14 cellular contexts compared by ENCODE assay signal in the genomic region with DNA sequence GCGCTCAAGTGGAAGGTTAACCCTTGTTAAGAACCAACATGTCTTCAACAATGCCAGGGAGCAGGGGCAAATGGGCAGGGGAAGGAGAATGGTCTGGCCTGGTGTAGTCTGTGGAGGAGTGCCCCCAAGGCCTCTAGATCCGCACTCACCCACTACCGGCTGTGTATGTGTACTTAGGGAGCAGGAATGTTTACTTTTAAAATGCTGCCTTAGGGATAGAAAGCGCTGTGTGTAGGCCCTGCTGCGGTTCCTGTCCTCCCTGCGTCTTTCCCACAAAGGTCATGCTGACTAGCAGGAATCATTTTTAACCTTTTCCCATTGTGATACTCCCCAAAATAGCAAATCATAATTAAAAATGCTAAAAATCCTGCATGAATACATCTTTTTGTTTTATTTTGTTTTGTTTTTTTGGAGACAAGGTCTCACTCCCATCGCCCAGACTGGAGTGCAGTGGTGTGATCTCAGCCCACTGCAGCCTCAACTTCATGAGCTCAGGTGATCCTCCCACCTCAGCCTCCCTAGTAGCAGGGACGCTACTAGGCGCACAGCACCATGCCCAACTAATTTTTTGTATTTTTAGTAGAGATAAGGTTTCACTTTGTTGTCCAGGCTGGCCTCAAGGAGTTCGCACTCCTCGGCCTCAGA. TPM values are rescaled to one million over a fixed set of nuclear protein-coding genes. Genes with fewer than 3 reads are reported as not detected.
DNase-seq lines count a peak whose midpoint lies in the region; ATAC-seq, FAIRE-seq and TF ChIP-seq lines count a peak whose summit lies in the region.
"Had no signal": no experiment of that assay in that cellular context is flagged by ENCODE, and none has a peak within 500 bp of the region (broad histone marks: within the 10 kb centered on the region; RNA-seq: fewer than 3 reads in every experiment).

No MANE protein-coding gene starts in this region.

- H3K27ac ChIP-seq in A549 (peak overlapping the region; percentile 41 to 43; a peak in 5 of 6 replicates), mesenchymal stem cell (ENCODE audit: low read length, poor library complexity, severe bottlenecking) (no peak overlapping the region)

- peak; percentile 49 for FAIRE-seq in A549 (lab: Jason Lieb, UNC)
- FAIRE-seq: H1 had no signal

- H3K4me3 ChIP-seq in A549 (no peak overlapping the region), mesenchymal stem cell (ENCODE audit: insufficient read depth in 1 of 2, low read depth in 1 of 2, low read length in 2 of 2) (no peak overlapping the region)

- H2BK5ac ChIP-seq in mesenchymal stem cell (ENCODE audit: low read depth, low read length, poor library complexity, severe bottlenecking), result no peak overlapping the region

- DNase-seq in A549 (ENCODE audit: low read depth in 1 of 2, low spot score in 1 of 2) (peak; percentile 43 to 75), HT-29 (ENCODE audit: low spot score) (peak; percentile 67), brain pericyte (ENCODE audit: low read depth, low spot score) (peak; percentile 38), mesenchymal stem cell (peak; percentile 72), activated T-cell treated with anti-CD3 and anti-CD28 coated beads for 4 hours (no peak), NOMO-1 treated with DMSO at 0.1 percent for 48 hours (lab: John Stamatoyannopoulos, UW; ENCODE audit: unreplicated experiment) (no peak), KG1 (lab: John Stamatoyannopoulos, UW) (no peak), NCI-H82 (lab: John Stamatoyannopoulos, UW) (no peak)
- DNase-seq: activated naive CD4-positive, alpha-beta T cell treated with anti-CD3 and anti-CD28 coated beads, Interleukin-2, amount 50 U/mL, for 16 hours; DMS79 treated with DMSO at 0.1 percent for 48 hours; NCI-H774; SK-N-SH; stimulated activated CD8-positive, alpha-beta memory T cell treated with anti-CD3 and anti-CD28 coated beads, Interleukin-4, amount 100 ng/mL, for 48 hours had no signal

- H2AK5ac ChIP-seq in mesenchymal stem cell (ENCODE audit: low read length, severe bottlenecking), result no peak overlapping the region

- H3K9ac ChIP-seq in mesenchymal stem cell (ENCODE audit: low read length), result no peak overlapping the region
- H3K9ac ChIP-seq: SK-N-SH had no signal

- H3K36me3 ChIP-seq in mesenchymal stem cell (ENCODE audit: control insufficient read depth in 1 of 2, insufficient read depth in 2 of 2, low read depth in 1 of 2, low read length in 2 of 2), result peaks cover 3 to 7% of the 10 kb centered on the region in 2 experiments

- H3K9me3 ChIP-seq in A549 (no peaks in the 10 kb centered on the region), mesenchymal stem cell (ENCODE audit: control insufficient read depth, low read length) (no peaks in the 10 kb centered on the region)
- H3K9me3 ChIP-seq: SK-N-SH had no signal

- CTCF ChIA-PET in A549 (lab: Yijun Ruan, JAX), result interaction anchor here (1.3 to 2.0 kb wide), 2 partner anchors 24 to 176 kb away, joined by 3 to 9 read pairs; no protein-coding TSS in a partner anchor

- H2BK12ac ChIP-seq in mesenchymal stem cell (ENCODE audit: low read length in 2 of 2), result no peak overlapping the region

- H3K4me2 ChIP-seq in A549 (peak overlapping the region; percentile 65), mesenchymal stem cell (ENCODE audit: low read length, poor library complexity, severe bottlenecking) (no peak overlapping the region)
- H3K4me2 ChIP-seq: SK-N-SH had no signal

- TF ChIP-seq POLR2A in A549 (IDR thresholded peaks at IDR 0.05; ENCODE audit: low read length), result no peak

- no peak overlapping the region for H3K23ac ChIP-seq in mesenchymal stem cell (ENCODE audit: low read length in 2 of 2)

- peaks cover 26% of the 10 kb centered on the region for H3K79me1 ChIP-seq in mesenchymal stem cell (replicated peaks; ENCODE audit: low read length, poor library complexity, severe bottlenecking)

- H3K4me1 ChIP-seq in A549 (peaks cover 33% of the 10 kb centered on the region), mesenchymal stem cell (ENCODE audit: control insufficient read depth, insufficient read depth, low read depth, low read length) (peaks cover 5% of the 10 kb centered on the region)

- H4K91ac ChIP-seq in mesenchymal stem cell (ENCODE audit: low read length), result no peak overlapping the region

- TF ChIP-seq RAD21 in A549 (conservative IDR thresholded peaks at IDR 0.05 in 1 of 2, IDR thresholded peaks at IDR 0.05 in 1 of 2), result no peak

- peak; percentile 86 to 95 for ATAC-seq in A549

- POLR2A ChIA-PET in A549 (lab: Yijun Ruan, JAX), result no interaction called here

- H3K14ac ChIP-seq in mesenchymal stem cell (ENCODE audit: low read length in 2 of 2), result no peak overlapping the region

- peak overlapping the region in 1 of 2 experiments; percentile 48 for H3K18ac ChIP-seq in mesenchymal stem cell (ENCODE audit: low read depth in 1 of 2, low read length in 2 of 2)

- no peak overlapping the region for H2BK15ac ChIP-seq in mesenchymal stem cell (ENCODE audit: low read depth, poor library complexity, severe bottlenecking)

- WGBS in A549 (ENCODE audit: missing lambda C conversion rate), result 44% methylated on average over 11 of the region's 11 CpGs
- WGBS in mesenchymal stem cell, result 76% methylated on average over 11 of the region's 11 CpGs

- TF ChIP-seq CTCF in A549 (IDR thresholded peaks at IDR 0.05), result no peak

- no peak for TF ChIP-seq EP300 in A549 (IDR thresholded peaks at IDR 0.05)

- peak overlapping the region; percentile 33 for H4K8ac ChIP-seq in mesenchymal stem cell (ENCODE audit: low read length)

- no peak overlapping the region for H2AFZ ChIP-seq in mesenchymal stem cell (ENCODE audit: low read depth, low read length)

- H3K4ac ChIP-seq in mesenchymal stem cell (ENCODE audit: low read depth in 1 of 2, low read length in 2 of 2), result no peak overlapping the region

- H2BK120ac ChIP-seq in mesenchymal stem cell (ENCODE audit: low read depth, low read length), result no peak overlapping the region

- H3K27me3 ChIP-seq in mesenchymal stem cell (ENCODE audit: control insufficient read depth in 1 of 2, insufficient read depth in 1 of 2, low read length in 2 of 2), result no peaks in the 10 kb centered on the region

TF ChIP-seq in A549, 52 proteins besides CTCF, POLR2A, EP300 and RAD21:
- TF ChIP-seq MAX (IDR thresholded peaks at IDR 0.05) (peak; percentile 48; the same call in 1 of the 2 replicates), MYC (IDR thresholded peaks at IDR 0.05; ENCODE audit: borderline replicate concordance, low read length) (no peak), PBX3 (IDR thresholded peaks at IDR 0.05) (no peak), GATA3 (IDR thresholded peaks at IDR 0.05; ENCODE audit: borderline replicate concordance) (peak; percentile 25; the same call in 1 of the 2 replicates), ZSCAN20 (CRISPR knock-in tag; IDR thresholded peaks at IDR 0.05) (0 out of 2 replicates have a peak, but pooled peaks have one; percentile 33), E2F6 (IDR thresholded peaks at IDR 0.05; ENCODE audit: borderline replicate concordance, low read depth) (no peak), CHD2 (IDR thresholded peaks at IDR 0.05; ENCODE audit: low read length, partially characterized antibody) (no peak)

RNA-seq across cellular contexts. Expression of gene CEMIP, which starts 35.9 kb away (rescaled TPM):
- 0.84 and 1.1 TPM in 2 replicates for polyA plus RNA-seq in A549 (2011; rRNA removed)
- 0.05 and 0.22 TPM in 2 replicates for polyA plus RNA-seq in A549 (2012; cell fraction: cytosol; rRNA removed)
- polyA plus RNA-seq in A549 (2012; cell fraction: nucleus; rRNA removed), result 0.11 and 0.16 TPM in 2 replicates
- 0.32 to 0.75 TPM (median 0.54 TPM) in 3 replicates for polyA plus RNA-seq in A549 (2017; fragmentation: RNase III; extraction: RNeasy Plus Mini Kit Qiagen cat#74134 plus additional on column Dnase treatment)
- 2.0 and 2.4 TPM in 2 replicates for polyA minus RNA-seq in A549 (2011; rRNA and poly(A)+ RNA removed)
- 7.3 and 9.4 TPM in 2 replicates for total RNA-seq in HT-29 (2014; rRNA removed; shearing (Covaris generic))
- polyA plus RNA-seq in mesenchymal stem cell (2013, experiment 1 of 2), result 4.8 TPM
- polyA plus RNA-seq in mesenchymal stem cell (2013, experiment 2 of 2), result 4.8 TPM

RNA-seq across cellular contexts. Expression of gene ABHD17C, which starts 48.2 kb away (rescaled TPM):
- polyA plus RNA-seq in A549 (2011; rRNA removed), result 23.7 and 24.9 TPM in 2 replicates
- 11.6 and 16.6 TPM in 2 replicates for polyA plus RNA-seq in A549 (2012; cell fraction: cytosol; rRNA removed)
- 7.9 and 9.4 TPM in 2 replicates for polyA plus RNA-seq in A549 (2012; cell fraction: nucleus; rRNA removed)
- 13.8 to 15.2 TPM (median 14.0 TPM) in 3 replicates for polyA plus RNA-seq in A549 (2017; fragmentation: RNase III; extraction: RNeasy Plus Mini Kit Qiagen cat#74134 plus additional on column Dnase treatment)
- polyA minus RNA-seq in A549 (2011; rRNA and poly(A)+ RNA removed), result 21.2 and 26.1 TPM in 2 replicates
- 14.9 and 19.1 TPM in 2 replicates for total RNA-seq in HT-29 (2014; rRNA removed; shearing (Covaris generic))
- 6.0 TPM for polyA plus RNA-seq in mesenchymal stem cell (2013, experiment 1 of 2)
- 6.4 TPM for polyA plus RNA-seq in mesenchymal stem cell (2013, experiment 2 of 2)

Comparison
In these comparisons a context has a peak if more than half of its experiments do, and no peak if none do; other contexts are left out.
1. DNase-seq: peak in A549 (2 of 2), HT-29 (single experiment), brain pericyte (single experiment) and mesenchymal stem cell (single experiment); none in activated T-cell treated with anti-CD3 and anti-CD28 coated beads for 4 hours (single experiment), NOMO-1 treated with DMSO at 0.1 percent for 48 hours (single experiment), KG1 (single experiment) and NCI-H82 (single experiment).